ENCODE assay signal across 18 cellular contexts in genomic region chr6:49636368-49637332, GRCh38. TPM values are rescaled to one million over a fixed set of nuclear protein-coding genes. Genes with fewer than 3 reads are reported as not detected.
DNase-seq lines count a peak whose midpoint lies in the region; ATAC-seq, FAIRE-seq and TF ChIP-seq lines count a peak whose summit lies in the region.
"Had no signal": no experiment of that assay in that cellular context is flagged by ENCODE, and none has a peak within 500 bp of the region (broad histone marks: within the 10 kb centered on the region; RNA-seq: fewer than 3 reads in every experiment).

Gene RHAG, minus strand, starts transcription at chr6:49636839. Its CDS starts 27 bp downstream, at chr6:49636812.

- TF ChIP-seq CTCF in H1 (IDR thresholded peaks at IDR 0.05; ENCODE audit: control extremely low read depth in 1 of 3, insufficient read depth in 1 of 3, low read depth in 1 of 3, low read length in 3 of 3) (no peak), neural progenitor cell (IDR thresholded peaks at IDR 0.05) (no peak)
- TF ChIP-seq CTCF in activated CD8-positive, alpha-beta T cell treated with anti-CD3 and anti-CD28 coated beads for 36 hours (IDR thresholded peaks at IDR 0.05), result no peak

- no peak within 1 kb of the TSS for H4K8ac ChIP-seq in H1 (ENCODE audit: extremely low read depth, insufficient read depth, low read length)

- no peak within 1 kb of the TSS for H3K56ac ChIP-seq in H1 (replicated peaks; ENCODE audit: insufficient read length, low read depth, low read length)

- no peak within 1 kb of the TSS for H3K4me2 ChIP-seq in H1 (ENCODE audit: insufficient read depth in 1 of 2, low read depth in 2 of 2, low read length in 2 of 2)
- no peak within 1 kb of the TSS for H3K4me2 ChIP-seq in neural progenitor cell
- H3K4me2 ChIP-seq: A549 had no signal

- no peaks in the 10 kb centered on the region for H3F3A ChIP-seq in neural progenitor cell (ENCODE audit: low read depth)

- no peaks in the 10 kb centered on the region for H3K9me3 ChIP-seq in H1 (ENCODE audit: insufficient read depth in 2 of 2, low read depth in 1 of 2, low read length in 1 of 2)
- H3K9me3 ChIP-seq in neural progenitor cell (ENCODE audit: low read depth), result no peaks in the 10 kb centered on the region
- H3K9me3 ChIP-seq: A549, BE2C had no signal

- no peaks in the 10 kb centered on the region for H3K36me3 Mint-ChIP-seq in neural progenitor cell
- H3K36me3 Mint-ChIP-seq in activated CD8-positive, alpha-beta T cell treated with anti-CD3 and anti-CD28 coated beads for 36 hours (ENCODE audit: low read depth), result no peaks in the 10 kb centered on the region
- H3K36me3 Mint-ChIP-seq: CD4-positive, alpha-beta memory T cell had no signal

- 91% methylated on average over 6 of the region's 6 CpGs; no CpG with 5 or more reads in 1 of the 2 experiments for WGBS in H1 (ENCODE audit: extremely low coverage in 1 of 2, insufficient coverage in 1 of 2, insufficient read length in 1 of 2, insufficient replicate concordance in 2 of 2, low coverage in 1 of 2, low lambda C conversion rate in 2 of 2, missing lambda C conversion rate in 1 of 2), 2 experiments

- H2BK120ac ChIP-seq in H1 (replicated peaks; ENCODE audit: low read depth, low read length), result no peak within 1 kb of the TSS

- H3K79me2 ChIP-seq in H1 (ENCODE audit: control insufficient read depth in 1 of 2, insufficient read depth in 2 of 2, low read length in 2 of 2) (no peaks in the 10 kb centered on the region), neural progenitor cell (ENCODE audit: low read depth) (no peaks in the 10 kb centered on the region)

- no peak within 1 kb of the TSS for H4K91ac ChIP-seq in H1 (replicated peaks; ENCODE audit: insufficient read length, low read length)

- H2AK5ac ChIP-seq in H1 (ENCODE audit: low read depth, low read length), result no peak within 1 kb of the TSS

- no peak within 1 kb of the TSS for H3K23ac ChIP-seq in H1 (ENCODE audit: insufficient read length)

- H3K4me3 ChIP-seq in H1 (ENCODE audit: extremely low read depth in 1 of 4, insufficient read depth in 2 of 4, low read depth in 3 of 4, low read length in 4 of 4) (no peak within 1 kb of the TSS), neural progenitor cell (no peak within 1 kb of the TSS)
- H3K4me3 ChIP-seq: A549, GM23248 had no signal

- no peak within 1 kb of the TSS for H2BK5ac ChIP-seq in H1 (ENCODE audit: low read depth, low read length)

- no peaks in the 10 kb centered on the region for H3K9me3 Mint-ChIP-seq in neural progenitor cell
- H3K9me3 Mint-ChIP-seq in activated CD8-positive, alpha-beta T cell treated with anti-CD3 and anti-CD28 coated beads for 36 hours, result no peaks in the 10 kb centered on the region
- H3K9me3 Mint-ChIP-seq: CD4-positive, alpha-beta memory T cell had no signal

- H4K20me1 ChIP-seq in H1 (replicated peaks in 1 of 2; ENCODE audit: control insufficient read depth in 1 of 2, insufficient read depth in 2 of 2, low read length in 2 of 2), result no peaks in the 10 kb centered on the region
- H4K20me1 ChIP-seq in neural progenitor cell (ENCODE audit: low read depth), result no peaks in the 10 kb centered on the region

- no peak within 1 kb of the TSS for H3K4me3 Mint-ChIP-seq in neural progenitor cell
- H3K4me3 Mint-ChIP-seq in activated CD8-positive, alpha-beta T cell treated with anti-CD3 and anti-CD28 coated beads for 36 hours, result no peak within 1 kb of the TSS
- H3K4me3 Mint-ChIP-seq: CD4-positive, alpha-beta memory T cell had no signal

- intact Hi-C loops in activated CD8-positive, alpha-beta T cell treated with anti-CD3 and anti-CD28 coated beads for 36 hours (cut with micrococcal nuclease), result no loop called here

- no peak within 1 kb of the TSS for H2BK20ac ChIP-seq in H1 (ENCODE audit: low read length)

- TF ChIP-seq EP300 in H1 (IDR thresholded peaks at IDR 0.05; ENCODE audit: borderline replicate concordance in 1 of 2, low read depth in 2 of 2, low read length in 2 of 2), result no peak

- H2AFZ ChIP-seq in H1 (ENCODE audit: low read length) (0 out of 2 replicates have a peak within 1 kb of the TSS, but pooled peaks have one; percentile 50), neural progenitor cell (replicated peaks) (peak within 1 kb of the TSS; percentile 68)
- H2AFZ ChIP-seq: GM23248 had no signal

- no peak within 1 kb of the TSS for H3K9ac ChIP-seq in H1 (replicated peaks in 1 of 4; ENCODE audit: extremely low read depth in 1 of 4, low read depth in 3 of 4, low read length in 3 of 4)
- no peak within 1 kb of the TSS for H3K9ac ChIP-seq in neural progenitor cell
- H3K9ac ChIP-seq: GM23248 had no signal

- H2BK12ac ChIP-seq in H1 (ENCODE audit: low read depth, low read length), result no peak within 1 kb of the TSS

- no peak within 1 kb of the TSS for H2BK15ac ChIP-seq in H1 (ENCODE audit: low read length)

- no peaks in the 10 kb centered on the region for H3K23me2 ChIP-seq in H1 (ENCODE audit: low read depth, low read length)

- no peak within 1 kb of the TSS for H3K4ac ChIP-seq in H1 (replicated peaks; ENCODE audit: insufficient read length, low read depth, low read length)

- no peak within 1 kb of the TSS for H3K27ac Mint-ChIP-seq in neural progenitor cell
- no peak within 1 kb of the TSS for H3K27ac Mint-ChIP-seq in activated CD8-positive, alpha-beta T cell treated with anti-CD3 and anti-CD28 coated beads for 36 hours
- H3K27ac Mint-ChIP-seq: CD4-positive, alpha-beta memory T cell had no signal

- TF ChIP-seq RAD21 in H1 (IDR thresholded peaks at IDR 0.05 in 1 of 2, conservative IDR thresholded peaks at IDR 0.05 in 1 of 2; ENCODE audit: low read depth in 2 of 2, low read length in 2 of 2), result no peak

- H3K4me1 Mint-ChIP-seq in neural progenitor cell, result no peaks in the 10 kb centered on the region
- no peaks in the 10 kb centered on the region for H3K4me1 Mint-ChIP-seq in activated CD8-positive, alpha-beta T cell treated with anti-CD3 and anti-CD28 coated beads for 36 hours (ENCODE audit: low read depth)
- H3K4me1 Mint-ChIP-seq: CD4-positive, alpha-beta memory T cell had no signal

- H3K36me3 ChIP-seq in H1 (ENCODE audit: control insufficient read depth in 2 of 4, insufficient read depth in 4 of 4, low read length in 3 of 4), result no peaks in the 10 kb centered on the region
- no peaks in the 10 kb centered on the region for H3K36me3 ChIP-seq in neural progenitor cell
- H3K36me3 ChIP-seq: BE2C had no signal

- H3K27me3 ChIP-seq in H1 (replicated peaks in 1 of 4; ENCODE audit: control insufficient read depth in 3 of 4, extremely low read depth in 1 of 4, insufficient read depth in 3 of 4, low read length in 3 of 4), result no peaks in the 10 kb centered on the region
- no peaks in the 10 kb centered on the region for H3K27me3 ChIP-seq in neural progenitor cell

- CTCF ChIA-PET in H1 (lab: Charles Lee; ENCODE audit: partially characterized antibody), result interaction anchor here (1.1 kb wide), 1 partner anchor 13 kb away, joined by 5 read pairs; no protein-coding TSS in a partner anchor
- CTCF ChIA-PET in activated CD8-positive, alpha-beta T cell treated with anti-CD3 and anti-CD28 coated beads for 36 hours (lab: Charles Lee), result interaction anchor here (1.3 kb wide), 1 partner anchor 30 kb away, joined by 4 read pairs; no protein-coding TSS in a partner anchor

- H4K5ac ChIP-seq in H1 (ENCODE audit: insufficient read length, low read depth, low read length), result no peak within 1 kb of the TSS

- no peak within 1 kb of the TSS for H3K18ac ChIP-seq in H1 (ENCODE audit: extremely low read depth, low read length)

- no peak for TF ChIP-seq POLR2A in H1 (IDR thresholded peaks at IDR 0.05; ENCODE audit: control extremely low read depth in 1 of 2, low read depth in 2 of 2, low read length in 2 of 2)

- no peaks in the 10 kb centered on the region for H3K79me1 ChIP-seq in H1 (ENCODE audit: low read depth, low read length)

- POLR2A ChIA-PET in H1 (lab: Charles Lee; ENCODE audit: partially characterized antibody), result interaction anchor here (0.7 kb wide), 1 partner anchor 198 kb away, joined by 4 read pairs; no protein-coding TSS in a partner anchor
- POLR2A ChIA-PET in activated CD8-positive, alpha-beta T cell treated with anti-CD3 and anti-CD28 coated beads for 36 hours (lab: Charles Lee), result no interaction called here

- DNase-seq in HUDEP-2 (lab: John Stamatoyannopoulos, UW; ENCODE audit: unreplicated experiment in 76 of 76) (peak in 73 of 76 experiments; percentile 29 to 99 (median 80)), UCSD-AML1 (lab: John Stamatoyannopoulos, UW; ENCODE audit: unreplicated experiment) (peak; percentile 7), H1 (ENCODE audit: low read depth in 1 of 2, low spot score in 2 of 2) (no peak), neural progenitor cell (ENCODE audit: low spot score) (no peak)
- no peak for DNase-seq in activated effector memory CD4-positive, alpha-beta T cell treated with anti-CD3 and anti-CD28 coated beads, Interleukin-2, amount 50 U/mL, for 16 hours
- DNase-seq in activated CD8-positive, alpha-beta T cell treated with anti-CD3 and anti-CD28 coated beads for 36 hours, result no peak
- DNase-seq: BE2C; CD4-positive, alpha-beta memory T cell; DMS53; GF-D8; GM23248; H7; IMR-90 had no signal

- FAIRE-seq in H1 (lab: Jason Lieb, UNC), result no peak
- FAIRE-seq: A549, GM19239 had no signal

- H3K4me1 ChIP-seq in H1 (replicated peaks in 1 of 4; ENCODE audit: control insufficient read depth in 3 of 4, insufficient read depth in 4 of 4, low read length in 3 of 4), result no peaks in the 10 kb centered on the region
- no peaks in the 10 kb centered on the region for H3K4me1 ChIP-seq in neural progenitor cell
- H3K4me1 ChIP-seq: A549, BE2C had no signal

- no peaks in the 10 kb centered on the region for H3K27me3 Mint-ChIP-seq in neural progenitor cell (ENCODE audit: insufficient read depth, low read depth)
- peaks cover 2% of the 10 kb centered on the region for H3K27me3 Mint-ChIP-seq in activated CD8-positive, alpha-beta T cell treated with anti-CD3 and anti-CD28 coated beads for 36 hours
- H3K27me3 Mint-ChIP-seq: CD4-positive, alpha-beta memory T cell had no signal

- H3K27ac ChIP-seq in H1 (ENCODE audit: low read depth, low read length) (no peak within 1 kb of the TSS), neural progenitor cell (no peak within 1 kb of the TSS)
- H3K27ac ChIP-seq: A549, C4-2B, GM23248 had no signal

- no peak within 1 kb of the TSS for H3K14ac ChIP-seq in H1 (ENCODE audit: insufficient read length)

- no peak for ATAC-seq in GM19463 (IDR thresholded peaks at IDR 0.05; ENCODE audit: unreplicated experiment)
- ATAC-seq in activated CD8-positive, alpha-beta T cell treated with anti-CD3 and anti-CD28 coated beads for 36 hours, result no peak
- ATAC-seq: A549 had no signal

RNA-seq across cellular contexts. Expression of gene RHAG, which starts in this region (rescaled TPM):
- total RNA-seq in H1 (2021; fragmentation: NEBNext Ultra II Directional; extraction: Animal tissue kit (Norgen Biotek cat#: 25700)), result not detected in 2 replicates
- polyA plus RNA-seq in H1 (2011; rRNA removed), result not detected in 2 replicates
- polyA plus RNA-seq in H1 (2011; cell fraction: cytosol; rRNA removed), result not detected
- polyA plus RNA-seq in H1 (2011; cell fraction: nucleus; rRNA removed), result not detected
- not detected in 4 replicates for polyA plus RNA-seq in H1 (2012, experiment 1 of 2)
- not detected for polyA plus RNA-seq in H1 (2012, experiment 2 of 2)
- polyA plus RNA-seq in H1 (2013, experiment 1 of 2), result not detected
- polyA plus RNA-seq in H1 (2013, experiment 2 of 2), result not detected
- 0.17 and 0.25 TPM in 2 replicates for polyA minus RNA-seq in H1 (2011; rRNA and poly(A)+ RNA removed)
- not detected for polyA minus RNA-seq in H1 (2011; cell fraction: cytosol; rRNA and poly(A)+ RNA removed)
- polyA minus RNA-seq in H1 (2011; cell fraction: nucleus; rRNA and poly(A)+ RNA removed), result not detected
- total RNA-seq in neural progenitor cell (ENCODE audit: low replicate concordance), result not detected in 2 replicates
- not detected for total RNA-seq in activated CD8-positive, alpha-beta T cell treated with anti-CD3 and anti-CD28 coated beads for 36 hours
- total RNA-seq: CD4-positive, alpha-beta memory T cell; GM23248; IMR-90 had no signal
- polyA plus RNA-seq: AG04450; CD4-positive, alpha-beta memory T cell; GM23248; IMR-90 had no signal

Comparison
In these comparisons a context has a peak if more than half of its experiments do, and no peak if none do; other contexts are left out.
1. DNase-seq: peak in HUDEP-2 (73 of 76) and UCSD-AML1 (single experiment); none in H1 (0 of 2), neural progenitor cell (single experiment), activated effector memory CD4-positive, alpha-beta T cell treated with anti-CD3 and anti-CD28 coated beads, Interleukin-2, amount 50 U/mL, for 16 hours (single experiment) and activated CD8-positive, alpha-beta T cell treated with anti-CD3 and anti-CD28 coated beads for 36 hours (single experiment).